7 cellular contexts compared by ENCODE assay signal in the genomic region with DNA sequence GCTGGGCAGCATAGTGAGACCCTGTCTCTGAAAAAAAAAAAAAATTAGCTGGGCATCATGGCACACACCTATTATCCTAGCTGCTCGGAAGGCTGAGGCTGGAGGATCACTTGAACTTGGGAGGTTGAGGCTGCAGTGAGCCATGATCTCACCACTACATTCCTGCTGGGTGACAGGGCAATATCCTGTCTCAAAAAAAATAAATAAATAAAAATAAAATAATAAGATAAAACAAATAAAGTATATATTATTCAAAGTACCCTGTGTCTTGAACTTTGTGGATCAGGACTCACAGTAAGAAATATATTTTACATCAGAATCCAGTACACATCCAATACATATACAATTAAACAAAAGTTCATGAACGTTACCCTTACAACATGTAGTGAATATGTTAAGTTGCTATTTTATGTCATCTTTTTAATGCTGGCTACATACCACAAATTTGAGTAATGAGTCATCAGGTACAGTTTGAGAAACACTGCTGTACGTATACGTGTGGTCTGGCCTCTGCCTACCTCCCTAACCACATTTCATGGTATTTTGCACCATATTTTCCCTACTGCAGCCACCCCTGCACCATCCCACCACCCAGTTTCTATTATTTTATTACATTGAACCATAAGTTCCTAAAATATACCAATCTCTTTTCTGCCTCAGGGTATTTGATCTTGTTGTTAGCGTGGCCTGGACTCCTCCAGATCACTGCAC. TPM values are rescaled to one million over a fixed set of nuclear protein-coding genes. Genes with fewer than 3 reads are reported as not detected.
DNase-seq lines count a peak whose midpoint lies in the region; ATAC-seq and TF ChIP-seq lines count a peak whose summit lies in the region.

No MANE protein-coding gene starts in this region.

- peak; percentile 61 for DNase-seq in activated CD4-positive, alpha-beta memory T cell treated with anti-CD3 and anti-CD28 coated beads for 36 hours
- DNase-seq in prostate gland (ENCODE audit: low spot score): no peak
- no peak for DNase-seq in mucosa of descending colon
- no peak for DNase-seq in NCI-H2227 treated with DMSO at 0.1 percent for 48 hours (lab: John Stamatoyannopoulos, UW)

- no peak for TF ChIP-seq RAD21 in neural cell (conservative IDR thresholded peaks at IDR 0.05)

- no peaks in the 10 kb centered on the region for H4K20me1 ChIP-seq in neural cell (ENCODE audit: insufficient read depth)

- H3K4me1 Mint-ChIP-seq in activated CD4-positive, alpha-beta memory T cell treated with anti-CD3 and anti-CD28 coated beads for 36 hours (ENCODE audit: low read depth): peaks cover 26% of the 10 kb centered on the region

- TF ChIP-seq CTCF in neural cell (IDR thresholded peaks at IDR 0.05; ENCODE audit: poor library complexity, severe bottlenecking) (no peak), prostate gland (IDR thresholded peaks at IDR 0.05) (no peak), mucosa of descending colon (IDR thresholded peaks at IDR 0.05) (no peak)

- no peak overlapping the region for H3K4me2 ChIP-seq in neural cell (ENCODE audit: low read length)

- TF ChIP-seq EP300 in neural cell (conservative IDR thresholded peaks at IDR 0.05; ENCODE audit: poor library complexity, severe bottlenecking): no peak

- no peaks in the 10 kb centered on the region for H3K27me3 Mint-ChIP-seq in activated CD4-positive, alpha-beta memory T cell treated with anti-CD3 and anti-CD28 coated beads for 36 hours

- no peaks in the 10 kb centered on the region for H3K9me2 ChIP-seq in neural cell (ENCODE audit: insufficient read depth, low read length)

- peaks cover 35% of the 10 kb centered on the region for H3K79me2 ChIP-seq in neural cell (replicated peaks; ENCODE audit: insufficient read depth, low read length)

- H3K4me3 ChIP-seq in neural cell (ENCODE audit: low read length): peak overlapping the region; percentile 3
- no peak overlapping the region for H3K4me3 ChIP-seq in prostate gland
- no peak overlapping the region for H3K4me3 ChIP-seq in mucosa of descending colon

- TF ChIP-seq POLR2A in prostate gland (IDR thresholded peaks at IDR 0.05): no peak

- H3K36me3 Mint-ChIP-seq in activated CD4-positive, alpha-beta memory T cell treated with anti-CD3 and anti-CD28 coated beads for 36 hours: peaks cover 4% of the 10 kb centered on the region

- 85% methylated on average over 5 of the region's 5 CpGs for WGBS in prostate gland

- intact Hi-C loops in activated CD4-positive, alpha-beta memory T cell treated with anti-CD3 and anti-CD28 coated beads for 36 hours (cut with micrococcal nuclease): loop anchor here (1.0 to 10.0 kb wide), 2 partner anchors 51 to 228 kb away; no protein-coding TSS in a partner anchor
- intact Hi-C loops in prostate gland (cut with DNase I) (loop anchor here (10.0 kb wide), 1 partner anchor 182 kb away; no protein-coding TSS in a partner anchor), mucosa of descending colon (cut with DNase I, micrococcal nuclease) (no loop called here)

- ATAC-seq in GM18511 (IDR thresholded peaks at IDR 0.05; ENCODE audit: unreplicated experiment) (peak; percentile 38), HG02885 (IDR thresholded peaks at IDR 0.05; ENCODE audit: poor library complexity, unreplicated experiment) (peak; percentile 54), mucosa of descending colon (no peak)

- CTCF ChIA-PET in activated CD4-positive, alpha-beta memory T cell treated with anti-CD3 and anti-CD28 coated beads for 36 hours (lab: Charles Lee): interaction anchor here (1.4 kb wide), 1 partner anchor 15 kb away, joined by 9 read pairs; no protein-coding TSS in a partner anchor

- POLR2A ChIA-PET in activated CD4-positive, alpha-beta memory T cell treated with anti-CD3 and anti-CD28 coated beads for 36 hours (lab: Charles Lee): interaction anchor here (0.6 kb wide), 1 partner anchor 311 kb away, joined by 3 read pairs; no protein-coding TSS in a partner anchor

- no peaks in the 10 kb centered on the region for H3K9me3 Mint-ChIP-seq in activated CD4-positive, alpha-beta memory T cell treated with anti-CD3 and anti-CD28 coated beads for 36 hours

- H3K4me1 ChIP-seq in prostate gland (replicated peaks): no peaks in the 10 kb centered on the region
- H3K4me1 ChIP-seq in mucosa of descending colon (ENCODE audit: low read depth): peaks cover 7% of the 10 kb centered on the region

- no peaks in the 10 kb centered on the region for H3K27me3 ChIP-seq in neural cell (ENCODE audit: insufficient read depth, low read depth, low read length)
- no peaks in the 10 kb centered on the region for H3K27me3 ChIP-seq in prostate gland (replicated peaks; ENCODE audit: insufficient read depth)

- H3K4me3 Mint-ChIP-seq in activated CD4-positive, alpha-beta memory T cell treated with anti-CD3 and anti-CD28 coated beads for 36 hours: peak overlapping the region; percentile 10

- no peak overlapping the region for H3K27ac ChIP-seq in neural cell (ENCODE audit: low read length)
- no peak overlapping the region for H3K27ac ChIP-seq in prostate gland

- no peaks in the 10 kb centered on the region for H3K36me3 ChIP-seq in neural cell (ENCODE audit: insufficient read depth, low read length)
- no peaks in the 10 kb centered on the region for H3K36me3 ChIP-seq in prostate gland
- no peaks in the 10 kb centered on the region for H3K36me3 ChIP-seq in mucosa of descending colon (ENCODE audit: low read depth)

- H3K9ac ChIP-seq in neural cell (ENCODE audit: low read length): no peak overlapping the region

- no peak overlapping the region for H2AFZ ChIP-seq in neural cell (ENCODE audit: low read depth, low read length)

- no peaks in the 10 kb centered on the region for H3F3A ChIP-seq in neural cell (ENCODE audit: insufficient read depth, low read length, poor library complexity, severe bottlenecking)

- H3K9me3 ChIP-seq in neural cell (ENCODE audit: low read length) (no peaks in the 10 kb centered on the region), prostate gland (no peaks in the 10 kb centered on the region), mucosa of descending colon (peaks cover 3% of the 10 kb centered on the region)

- H3K27ac Mint-ChIP-seq in activated CD4-positive, alpha-beta memory T cell treated with anti-CD3 and anti-CD28 coated beads for 36 hours: peak overlapping the region; percentile 67

TF ChIP-seq in neural cell, 6 proteins besides CTCF, POLR2A, EP300 and RAD21:
- TF ChIP-seq EZH2 (IDR thresholded peaks at IDR 0.05; ENCODE audit: borderline replicate concordance, insufficient read depth, low read length, poor library complexity, severe bottlenecking) (no peak), TAF1 (IDR thresholded peaks at IDR 0.05; ENCODE audit: low read depth) (no peak), MXI1 (conservative IDR thresholded peaks at IDR 0.05; ENCODE audit: poor library complexity, severe bottlenecking) (no peak), SMC3 (conservative IDR thresholded peaks at IDR 0.05; ENCODE audit: poor library complexity) (no peak), POLR2AphosphoS5 (IDR thresholded peaks at IDR 0.05) (no peak)
- TF ChIP-seq, protein P1, sequence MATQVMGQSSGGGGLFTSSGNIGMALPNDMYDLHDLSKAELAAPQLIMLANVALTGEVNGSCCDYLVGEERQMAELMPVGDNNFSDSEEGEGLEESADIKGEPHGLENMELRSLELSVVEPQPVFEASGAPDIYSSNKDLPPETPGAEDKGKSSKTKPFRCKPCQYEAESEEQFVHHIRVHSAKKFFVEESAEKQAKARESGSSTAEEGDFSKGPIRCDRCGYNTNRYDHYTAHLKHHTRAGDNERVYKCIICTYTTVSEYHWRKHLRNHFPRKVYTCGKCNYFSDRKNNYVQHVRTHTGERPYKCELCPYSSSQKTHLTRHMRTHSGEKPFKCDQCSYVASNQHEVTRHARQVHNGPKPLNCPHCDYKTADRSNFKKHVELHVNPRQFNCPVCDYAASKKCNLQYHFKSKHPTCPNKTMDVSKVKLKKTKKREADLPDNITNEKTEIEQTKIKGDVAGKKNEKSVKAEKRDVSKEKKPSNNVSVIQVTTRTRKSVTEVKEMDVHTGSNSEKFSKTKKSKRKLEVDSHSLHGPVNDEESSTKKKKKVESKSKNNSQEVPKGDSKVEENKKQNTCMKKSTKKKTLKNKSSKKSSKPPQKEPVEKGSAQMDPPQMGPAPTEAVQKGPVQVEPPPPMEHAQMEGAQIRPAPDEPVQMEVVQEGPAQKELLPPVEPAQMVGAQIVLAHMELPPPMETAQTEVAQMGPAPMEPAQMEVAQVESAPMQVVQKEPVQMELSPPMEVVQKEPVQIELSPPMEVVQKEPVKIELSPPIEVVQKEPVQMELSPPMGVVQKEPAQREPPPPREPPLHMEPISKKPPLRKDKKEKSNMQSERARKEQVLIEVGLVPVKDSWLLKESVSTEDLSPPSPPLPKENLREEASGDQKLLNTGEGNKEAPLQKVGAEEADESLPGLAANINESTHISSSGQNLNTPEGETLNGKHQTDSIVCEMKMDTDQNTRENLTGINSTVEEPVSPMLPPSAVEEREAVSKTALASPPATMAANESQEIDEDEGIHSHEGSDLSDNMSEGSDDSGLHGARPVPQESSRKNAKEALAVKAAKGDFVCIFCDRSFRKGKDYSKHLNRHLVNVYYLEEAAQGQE (IDR thresholded peaks at IDR 0.05; ENCODE audit: borderline replicate concordance): no peak

RNA-seq across cellular contexts. Expression of a gene that starts 4.4 kb away (rescaled TPM):
- 10 to 100 TPM; 12.9 to 15.9 TPM for total RNA-seq in activated CD4-positive, alpha-beta memory T cell treated with anti-CD3 and anti-CD28 coated beads for 36 hours
- 41.6 and 42.4 TPM in 2 replicates for polyA plus RNA-seq in neural cell
- 56.1 and 60.1 TPM in 2 replicates for polyA minus RNA-seq in neural cell
- total RNA-seq in prostate gland: 10 to 100 TPM; 10.3 to 16.3 TPM
- 10 to 100 TPM in 1 of 3 donors, 1 to 10 TPM in 2; 6.4 to 15.6 (median 7.2) TPM for total RNA-seq in mucosa of descending colon

RNA-seq across cellular contexts. Expression of a gene that starts 4.8 kb away (rescaled TPM):
- 10 to 100 TPM; 10.1 to 10.2 TPM for total RNA-seq in activated CD4-positive, alpha-beta memory T cell treated with anti-CD3 and anti-CD28 coated beads for 36 hours
- polyA plus RNA-seq in neural cell: 19.9 and 22.0 TPM in 2 replicates
- 29.2 and 42.1 TPM in 2 replicates for polyA minus RNA-seq in neural cell
- 10 to 100 TPM; 18.8 to 21.7 TPM for total RNA-seq in prostate gland
- total RNA-seq in mucosa of descending colon: 10 to 100 TPM; 23.5 to 35.9 (median 30.8) TPM

Comparison
In these comparisons a context has a peak if more than half of its experiments do, and no peak if none do; other contexts are left out.
1. intact Hi-C loops: an anchor here in activated CD4-positive, alpha-beta memory T cell treated with anti-CD3 and anti-CD28 coated beads for 36 hours (1.0 to 10.0 kb wide) and prostate gland (10.0 kb wide); none called in mucosa of descending colon.